In the genomic region with DNA sequence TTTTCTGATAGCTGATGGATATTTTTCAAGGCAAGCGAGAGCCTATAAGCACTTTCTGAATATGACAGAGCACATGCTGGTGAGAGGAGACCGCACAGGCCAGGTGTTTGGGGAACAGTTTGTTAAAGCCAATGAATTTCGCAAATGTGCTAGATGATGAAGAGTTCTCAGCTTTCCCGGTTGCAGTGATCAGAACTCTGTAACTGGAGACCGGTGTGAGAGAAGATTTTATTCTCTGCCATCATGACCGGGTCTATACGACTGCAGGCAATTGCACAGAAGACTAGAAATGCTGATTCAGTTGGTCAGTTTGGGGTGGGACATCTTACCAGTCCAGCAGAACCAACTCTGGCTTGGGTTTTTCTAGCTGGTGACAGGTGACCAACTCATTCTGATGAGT, we compare ENCODE assay signal across 33 cellular contexts. TPM values are rescaled to one million over a fixed set of nuclear protein-coding genes. Genes with fewer than 3 reads are reported as not detected.
A peak's percentile ranks its signal among the peaks of the same experiment; 100 is the strongest.
DNase-seq lines count a peak whose midpoint lies in the region; ATAC-seq and TF ChIP-seq lines count a peak whose summit lies in the region.
"Had no signal": no experiment of that assay in that cellular context is flagged by ENCODE, and none has a peak within 500 bp of the region (broad histone marks: within the 10 kb centered on the region; RNA-seq: fewer than 3 reads in every experiment).

No MANE protein-coding gene starts in this region.

- WGBS in upper lobe of left lung, 2 donors = 78 to 84% methylated on average over 7 of the region's 7 CpGs

- H3K4me3 ChIP-seq in parathyroid adenoma (ENCODE audit: low read depth, low read length) (no peak overlapping the region), upper lobe of left lung (no peak overlapping the region), Peyer's patch (no peak overlapping the region)
- H3K4me3 ChIP-seq: HAP-1, K562, SJSA1 had no signal

- peaks cover 4% of the 10 kb centered on the region for H3K36me3 Mint-ChIP-seq in endothelial cell (ENCODE audit: low read depth, unreplicated experiment)
- H3K36me3 Mint-ChIP-seq: CD14-positive monocyte; CD8-positive, alpha-beta memory T cell had no signal

- H3K27me3 ChIP-seq in parathyroid adenoma (ENCODE audit: control insufficient read depth, insufficient read depth, low read length) (no peaks in the 10 kb centered on the region), upper lobe of left lung (no peaks in the 10 kb centered on the region), Peyer's patch (no peaks in the 10 kb centered on the region)
- H3K27me3 ChIP-seq: BE2C had no signal

- H2AFZ ChIP-seq in parathyroid adenoma = peak overlapping the region; percentile 50

- H3K36me3 ChIP-seq in parathyroid adenoma (ENCODE audit: control insufficient read depth, insufficient read depth, low read length) (no peaks in the 10 kb centered on the region), upper lobe of left lung (no peaks in the 10 kb centered on the region), Peyer's patch (no peaks in the 10 kb centered on the region)
- H3K36me3 ChIP-seq: BE2C, HAP-1, SJSA1 had no signal

- TF ChIP-seq POLR2A in upper lobe of left lung (IDR thresholded peaks at IDR 0.05) = no peak
- no peak for TF ChIP-seq POLR2A in Peyer's patch (IDR thresholded peaks at IDR 0.05)

- H3K9me3 Mint-ChIP-seq in endothelial cell (ENCODE audit: unreplicated experiment) = no peaks in the 10 kb centered on the region
- H3K9me3 Mint-ChIP-seq: CD14-positive monocyte; CD8-positive, alpha-beta memory T cell; HFFc6 had no signal

- DNase-seq in NCI-H2107 treated with DMSO at 0.1 percent for 48 hours (lab: John Stamatoyannopoulos, UW; ENCODE audit: unreplicated experiment) (peak; percentile 31), NCI-H2107 (lab: John Stamatoyannopoulos, UW) (no peak), iPS-NIHi11 (ENCODE audit: low spot score) (peak; percentile 4), upper lobe of left lung (no peak), Peyer's patch (no peak), endothelial cell (ENCODE audit: low spot score) (no peak)
- DNase-seq in activated CD4-positive, alpha-beta T cell treated with anti-CD3 and anti-CD28 coated beads for 48 hours = no peak
- DNase-seq: BE2C; Calu3; CD8-positive, alpha-beta memory T cell; DMS79 treated with DMSO at 0.1 percent for 48 hours; GF-D8; GOT3; HFFc6; Kasumi-1; NCI-H1105; NCI-H1436 treated with DMSO at 0.1 percent for 48 hours; NCI-H187 treated with DMSO at 0.1 percent for 48 hours; NCI-H446 treated with DMSO at 0.1 percent for 48 hours; NCI-H526; NCI-H82; NK-92 treated with Interleukin-12 subunit alpha and Interleukin-12 subunit beta, amount 100 ng/mL, for 24 hours; PC-3; Right ventricle myocardium superior had no signal

- no peak overlapping the region for H3K4me2 ChIP-seq in parathyroid adenoma (ENCODE audit: low read length)

- TF ChIP-seq EP300 in upper lobe of left lung (IDR thresholded peaks at IDR 0.05) = no peak

- H3K9me3 ChIP-seq in parathyroid adenoma (ENCODE audit: control insufficient read depth, low read length) (no peaks in the 10 kb centered on the region), upper lobe of left lung (no peaks in the 10 kb centered on the region), Peyer's patch (no peaks in the 10 kb centered on the region)
- H3K9me3 ChIP-seq: BE2C, HAP-1, SJSA1 had no signal

- no peaks in the 10 kb centered on the region for H3K79me2 ChIP-seq in parathyroid adenoma

- H3K9ac ChIP-seq in parathyroid adenoma = no peak overlapping the region

- H3K4me3 Mint-ChIP-seq in endothelial cell (ENCODE audit: unreplicated experiment) = no peak overlapping the region
- H3K4me3 Mint-ChIP-seq: CD8-positive, alpha-beta memory T cell; HFFc6 had no signal

- no peak for ATAC-seq in upper lobe of left lung (ENCODE audit: low FRiP score in 2 of 2)
- ATAC-seq: K562, PC-3 had no signal

- H3K4me1 Mint-ChIP-seq in endothelial cell (ENCODE audit: unreplicated experiment) = peaks cover 17% of the 10 kb centered on the region
- H3K4me1 Mint-ChIP-seq: CD8-positive, alpha-beta memory T cell had no signal

- TF ChIP-seq CTCF in parathyroid adenoma (IDR thresholded peaks at IDR 0.05) (no peak), upper lobe of left lung (IDR thresholded peaks at IDR 0.05) (no peak), Peyer's patch (IDR thresholded peaks at IDR 0.05) (no peak), endothelial cell (IDR thresholded peaks at IDR 0.05; ENCODE audit: unreplicated experiment) (no peak)

- H3K27ac ChIP-seq in parathyroid adenoma (no peak overlapping the region), upper lobe of left lung (peak overlapping the region in 3 of 4 donors; percentile 35 to 65 (median 43)), Peyer's patch (no peak overlapping the region)
- H3K27ac ChIP-seq: 22Rv1, SJSA1 had no signal

- peaks cover 21% of the 10 kb centered on the region for H3K4me1 ChIP-seq in parathyroid adenoma
- H3K4me1 ChIP-seq in upper lobe of left lung = peaks cover 6 to 20% (median 15%) of the 10 kb centered on the region in 4 donors
- peaks cover 0 to 12% (median 0%) of the 10 kb centered on the region in 4 donors for H3K4me1 ChIP-seq in Peyer's patch
- H3K4me1 ChIP-seq: BE2C, HAP-1, SJSA1 had no signal

- no peak overlapping the region for H3K27ac Mint-ChIP-seq in endothelial cell (ENCODE audit: unreplicated experiment)
- H3K27ac Mint-ChIP-seq: CD8-positive, alpha-beta memory T cell; HFFc6 had no signal

- no peaks in the 10 kb centered on the region for H3K27me3 Mint-ChIP-seq in endothelial cell (ENCODE audit: unreplicated experiment)

RNA-seq across cellular contexts. Expression of gene SMTNL2, which starts 25.4 kb away (rescaled TPM):
- total RNA-seq in upper lobe of left lung (1 to 10 TPM in 5 of 6 donors, under 1 TPM in 1; 0.49 to 7.3 (median 3.6) TPM), Peyer's patch (1 to 10 TPM in 1 of 4 donors, not detected in 3; 1.2 TPM), endothelial cell (ENCODE audit: unreplicated experiment) (0.59 TPM)
- total RNA-seq: Calu3; CD8-positive, alpha-beta memory T cell; HFFc6; HT1080; K562; M059J; PC-3; RPMI7951; SJSA1 had no signal

RNA-seq across cellular contexts. Expression of gene ALOX15, which starts 31.7 kb away (rescaled TPM):
- total RNA-seq in upper lobe of left lung (10 to 100 TPM in 3 of 6 donors, 1 to 10 TPM in 3; 2.4 to 26.0 (median 10.0) TPM), Peyer's patch (not detected), endothelial cell (ENCODE audit: unreplicated experiment) (17.0 TPM)
- total RNA-seq: CD8-positive, alpha-beta memory T cell; HFFc6; HT1080; K562; M059J; PC-3; Right ventricle myocardium superior; RPMI7951; SJSA1 had no signal

RNA-seq across cellular contexts. Expression of gene GGT6, which starts 49.4 kb away (rescaled TPM):
- total RNA-seq in upper lobe of left lung (10 to 100 TPM in 3 of 6 donors, 1 to 10 TPM in 3; 3.8 to 18.7 (median 9.7) TPM), Peyer's patch (100 to 1,000 TPM in 2 of 4 donors, 10 to 100 TPM in 2; 26.4 to 199 (median 119) TPM), endothelial cell (ENCODE audit: unreplicated experiment) (not detected)
- total RNA-seq: CD8-positive, alpha-beta memory T cell; HFFc6; HT1080; M059J; PC-3; Right ventricle myocardium superior; RPMI7951; SJSA1 had no signal

RNA-seq across cellular contexts. Expression of gene MYBBP1A, which starts 54.6 kb away (rescaled TPM):
- total RNA-seq in upper lobe of left lung (100 to 1,000 TPM in 1 of 6 donors, 10 to 100 TPM in 5; 45.2 to 151 (median 57.3) TPM), Peyer's patch (100 to 1,000 TPM in 2 of 4 donors, 10 to 100 TPM in 2; 27.1 to 244 (median 91.2) TPM), endothelial cell (ENCODE audit: unreplicated experiment) (32.4 TPM)

Comparison
In these comparisons a context has a peak if more than half of its experiments do, and no peak if none do; other contexts are left out.
1. DNase-seq: peak in NCI-H2107 treated with DMSO at 0.1 percent for 48 hours (single experiment) and iPS-NIHi11 (single experiment); none in NCI-H2107 (single experiment), upper lobe of left lung (0 of 2), Peyer's patch (0 of 3), activated CD4-positive, alpha-beta T cell treated with anti-CD3 and anti-CD28 coated beads for 48 hours (single experiment) and endothelial cell (single experiment).
2. H3K27ac ChIP-seq: peak in upper lobe of left lung (3 of 4); none in parathyroid adenoma (single experiment) and Peyer's patch (0 of 4).